ENCODE assay signal across 1 cellular context in genomic region chr11:46695345-46696211, GRCh38.
A peak's percentile ranks its signal among the peaks of the same experiment; 100 is the strongest.
TF ChIP-seq lines count a peak whose summit lies in the region.

No MANE protein-coding gene starts in this region.

TF ChIP-seq in HepG2, 621 proteins besides CTCF, POLR2A, EP300 and RAD21 (continued from another document and continues in another):
- TF ChIP-seq ZNF280D (CRISPR knock-in tag; IDR thresholded peaks at IDR 0.05): peak; percentile 37; the same call in 1 of the 2 replicates
- TF ChIP-seq FOXA3 (CRISPR knock-in tag; IDR thresholded peaks at IDR 0.05): peak; percentile 26; the same call in 1 of the 2 replicates
- no peak for TF ChIP-seq ZNF576 (CRISPR knock-in tag; IDR thresholded peaks at IDR 0.05)
- no peak; the same call in 1 of the 2 replicates for TF ChIP-seq TOE1 (CRISPR knock-in tag; IDR thresholded peaks at IDR 0.05)
- TF ChIP-seq ZNF580 (CRISPR knock-in tag; IDR thresholded peaks at IDR 0.05; ENCODE audit: borderline replicate concordance, low read depth): no peak
- TF ChIP-seq KIAA2018 (CRISPR knock-in tag; IDR thresholded peaks at IDR 0.05; ENCODE audit: borderline replicate concordance): no peak
- TF ChIP-seq ZBED4 (CRISPR knock-in tag; IDR thresholded peaks at IDR 0.05; ENCODE audit: borderline replicate concordance): no peak
- no peak for TF ChIP-seq ZNF362 (CRISPR knock-in tag; IDR thresholded peaks at IDR 0.05; ENCODE audit: borderline replicate concordance)
- TF ChIP-seq SUZ12 (IDR thresholded peaks at IDR 0.05; ENCODE audit: low read depth, low read length): no peak
- TF ChIP-seq ZBTB3 (CRISPR knock-in tag; IDR thresholded peaks at IDR 0.05; ENCODE audit: borderline replicate concordance, low read depth): no peak
- 0 out of 2 replicates have a peak, but pooled peaks have one; percentile 63 for TF ChIP-seq ZBTB42 (CRISPR knock-in tag; IDR thresholded peaks at IDR 0.05)
- 0 out of 2 replicates have a peak, but pooled peaks have one; percentile 34 for TF ChIP-seq SRY (CRISPR knock-in tag; IDR thresholded peaks at IDR 0.05)
- TF ChIP-seq XRCC5 (optimal IDR thresholded peaks at IDR 0.05; ENCODE audit: low read length): no peak
- TF ChIP-seq NFAT5 (CRISPR knock-in tag; IDR thresholded peaks at IDR 0.05): peak; percentile 94
- no peak for TF ChIP-seq E2F5 (CRISPR knock-in tag; conservative IDR thresholded peaks at IDR 0.05)
- no peak for TF ChIP-seq ZNF317 (CRISPR knock-in tag; IDR thresholded peaks at IDR 0.05)
- TF ChIP-seq HNRNPL (IDR thresholded peaks at IDR 0.05; ENCODE audit: low read depth, low read length): no peak
- TF ChIP-seq GABPB1 (CRISPR knock-in tag; IDR thresholded peaks at IDR 0.05): peak; percentile 57
- TF ChIP-seq JUN (CRISPR knock-in tag; IDR thresholded peaks at IDR 0.05): no peak
- TF ChIP-seq HNF4G (IDR thresholded peaks at IDR 0.05; ENCODE audit: borderline replicate concordance, low read depth, low read length): no peak; the same call in 1 of the 2 replicates
- no peak for TF ChIP-seq HNF4G (CRISPR knock-in tag; IDR thresholded peaks at IDR 0.05; ENCODE audit: borderline replicate concordance, low read depth)
- TF ChIP-seq ZNF33B (CRISPR knock-in tag; IDR thresholded peaks at IDR 0.05): no peak
